13 cellular contexts compared by ENCODE assay signal in genomic region chr12:112496493-112496892, GRCh38.
A peak's percentile ranks its signal among the peaks of the same experiment; 100 is the strongest.
DNase-seq lines count a peak whose midpoint lies in the region; ATAC-seq and TF ChIP-seq lines count a peak whose summit lies in the region.
"Had no signal": no experiment of that assay in that cellular context is flagged by ENCODE, and none has a peak within 500 bp of the region (broad histone marks: within the 10 kb centered on the region; RNA-seq: fewer than 3 reads in every experiment).

No MANE protein-coding gene starts in this region.

- no peak overlapping the region for H3K4me3 ChIP-seq in MM.1S (ENCODE audit: low read length)
- no peak overlapping the region for H3K4me3 ChIP-seq in thyroid gland (replicated peaks in 1 of 3)
- H3K4me3 ChIP-seq: Peyer's patch had no signal

- H3K27ac ChIP-seq in MM.1S (ENCODE audit: low read length): no peak overlapping the region
- no peak overlapping the region for H3K27ac ChIP-seq in thyroid gland
- H3K27ac ChIP-seq: Peyer's patch had no signal

- peak; percentile 73 for ATAC-seq in GM21576 (IDR thresholded peaks at IDR 0.05; ENCODE audit: unreplicated experiment)
- ATAC-seq in HG03354 (IDR thresholded peaks at IDR 0.05; ENCODE audit: poor library complexity, severe bottlenecking, unreplicated experiment): peak; percentile 70
- peak; percentile 99 for ATAC-seq in stimulated activated naive CD8-positive, alpha-beta T cell treated with anti-CD3 and anti-CD28 coated beads, Interleukin-15, amount 100 ng/mL, for 72 hours
- no peak for ATAC-seq in T-cell (replicated peaks in 1 of 4)

- H3K36me3 ChIP-seq in MM.1S (replicated peaks; ENCODE audit: insufficient read depth, low read length) (no peaks in the 10 kb centered on the region), thyroid gland (peaks cover 3 to 13% of the 10 kb centered on the region in 2 donors)

- H3K79me2 ChIP-seq in MM.1S (ENCODE audit: low read length): no peaks in the 10 kb centered on the region

- H3K9ac ChIP-seq in MM.1S (ENCODE audit: low read length): no peak overlapping the region

- intact Hi-C loops in thyroid gland (cut with DNase I): no loop called here

- no peaks in the 10 kb centered on the region for H3K9me3 Mint-ChIP-seq in stimulated activated naive CD8-positive, alpha-beta T cell treated with anti-CD3 and anti-CD28 coated beads, Interleukin-15, amount 100 ng/mL, for 72 hours
- no peaks in the 10 kb centered on the region for H3K9me3 Mint-ChIP-seq in T-cell
- H3K9me3 Mint-ChIP-seq: activated naive CD8-positive, alpha-beta T cell treated with anti-CD3 and anti-CD28 coated beads, Interleukin-2, amount 10 ng/mL, durations not matched to agents 7 days and 5 days; dendritic cell treated with granulocyte-macrophage colony-stimulating factor and Interleukin-4, amounts not matched to agents 40 ng/mL and 50 ng/mL, for 4 days; type B pancreatic cell had no signal

- no peak overlapping the region for H2AFZ ChIP-seq in MM.1S (ENCODE audit: low read length)

- CTCF ChIA-PET in T-cell (lab: Charles Lee): no interaction called here

- DNase-seq in stimulated activated CD4-positive, alpha-beta T cell treated with anti-CD3 and anti-CD28 coated beads, Interleukin-15, amount 100 ng/mL, for 24 hours: peak; percentile 27
- no peak for DNase-seq in stimulated activated CD4-positive, alpha-beta T cell treated with anti-CD3 and anti-CD28 coated beads, Interleukin-4, amount 100 ng/mL, for 4 hours
- peak in 1 of 2 donors; percentile 20 for DNase-seq in stimulated activated naive CD8-positive, alpha-beta T cell treated with anti-CD3 and anti-CD28 coated beads, Interleukin-15, amount 100 ng/mL, for 72 hours
- DNase-seq in MM.1S: no peak
- no peak for DNase-seq in thyroid gland
- DNase-seq in T-cell: no peak
- DNase-seq: activated naive CD8-positive, alpha-beta T cell treated with anti-CD3 and anti-CD28 coated beads, Interleukin-2, amount 10 ng/mL, durations not matched to agents 7 days and 5 days; NCI-H446 treated with DMSO at 0.1 percent for 48 hours; Peyer's patch had no signal

- H3K9me3 ChIP-seq in MM.1S (replicated peaks; ENCODE audit: insufficient read depth, low read length) (no peaks in the 10 kb centered on the region), thyroid gland (no peaks in the 10 kb centered on the region)
- H3K9me3 ChIP-seq: Peyer's patch had no signal

- H3K4me1 ChIP-seq in MM.1S (ENCODE audit: low read length) (no peaks in the 10 kb centered on the region), thyroid gland (no peaks in the 10 kb centered on the region)
- H3K4me1 ChIP-seq: Peyer's patch had no signal

- TF ChIP-seq CTCF in MM.1S (IDR thresholded peaks at IDR 0.05; ENCODE audit: low read length) (no peak), thyroid gland (IDR thresholded peaks at IDR 0.05) (no peak)

- no peaks in the 10 kb centered on the region for H3F3A ChIP-seq in MM.1S (ENCODE audit: insufficient read depth, low read length)

- H3K27me3 ChIP-seq in MM.1S (replicated peaks; ENCODE audit: insufficient read depth, low read length): no peaks in the 10 kb centered on the region
- no peaks in the 10 kb centered on the region for H3K27me3 ChIP-seq in thyroid gland
- H3K27me3 ChIP-seq: Peyer's patch had no signal

- H3K27me3 Mint-ChIP-seq in stimulated activated naive CD8-positive, alpha-beta T cell treated with anti-CD3 and anti-CD28 coated beads, Interleukin-15, amount 100 ng/mL, for 72 hours: no peaks in the 10 kb centered on the region
- H3K27me3 Mint-ChIP-seq in T-cell: no peaks in the 10 kb centered on the region
- H3K27me3 Mint-ChIP-seq: activated naive CD8-positive, alpha-beta T cell treated with anti-CD3 and anti-CD28 coated beads, Interleukin-2, amount 10 ng/mL, durations not matched to agents 7 days and 5 days; dendritic cell treated with granulocyte-macrophage colony-stimulating factor and Interleukin-4, amounts not matched to agents 40 ng/mL and 50 ng/mL, for 4 days; type B pancreatic cell had no signal

- WGBS in thyroid gland, 2 donors: 90 to 99% methylated on average over 3 of the region's 3 CpGs

- H3K27ac Mint-ChIP-seq in stimulated activated naive CD8-positive, alpha-beta T cell treated with anti-CD3 and anti-CD28 coated beads, Interleukin-15, amount 100 ng/mL, for 72 hours: peak overlapping the region in 1 of 2 donors; percentile 92
- no peak overlapping the region for H3K27ac Mint-ChIP-seq in T-cell
- H3K27ac Mint-ChIP-seq: activated naive CD8-positive, alpha-beta T cell treated with anti-CD3 and anti-CD28 coated beads, Interleukin-2, amount 10 ng/mL, durations not matched to agents 7 days and 5 days; dendritic cell treated with granulocyte-macrophage colony-stimulating factor and Interleukin-4, amounts not matched to agents 40 ng/mL and 50 ng/mL, for 4 days; type B pancreatic cell had no signal

- H4K20me1 ChIP-seq in MM.1S (ENCODE audit: insufficient read depth, low read length): no peaks in the 10 kb centered on the region

- TF ChIP-seq POLR2A in thyroid gland (IDR thresholded peaks at IDR 0.05): no peak

- H3K9me2 ChIP-seq in MM.1S (replicated peaks; ENCODE audit: insufficient read depth, low read length): no peaks in the 10 kb centered on the region

- POLR2A ChIA-PET in T-cell (lab: Charles Lee): no interaction called here

- peaks cover 19% of the 10 kb centered on the region for H3K4me1 Mint-ChIP-seq in stimulated activated naive CD8-positive, alpha-beta T cell treated with anti-CD3 and anti-CD28 coated beads, Interleukin-15, amount 100 ng/mL, for 72 hours
- peaks cover 0 to 5% (median 0%) of the 10 kb centered on the region in 3 donors for H3K4me1 Mint-ChIP-seq in T-cell

- H3K4me3 Mint-ChIP-seq in stimulated activated naive CD8-positive, alpha-beta T cell treated with anti-CD3 and anti-CD28 coated beads, Interleukin-15, amount 100 ng/mL, for 72 hours: peak overlapping the region in 1 of 2 donors; percentile 40
- H3K4me3 Mint-ChIP-seq in T-cell: no peak overlapping the region
- H3K4me3 Mint-ChIP-seq: activated naive CD8-positive, alpha-beta T cell treated with anti-CD3 and anti-CD28 coated beads, Interleukin-2, amount 10 ng/mL, durations not matched to agents 7 days and 5 days; dendritic cell treated with granulocyte-macrophage colony-stimulating factor and Interleukin-4, amounts not matched to agents 40 ng/mL and 50 ng/mL, for 4 days; type B pancreatic cell had no signal

- H3K4me2 ChIP-seq in MM.1S (ENCODE audit: low read depth, low read length): no peak overlapping the region

- peaks cover 56% of the 10 kb centered on the region for H3K36me3 Mint-ChIP-seq in T-cell

Comparison
In these comparisons a context has a peak if more than half of its experiments do, and no peak if none do; other contexts are left out.
1. ATAC-seq: peak in GM21576 (single experiment), HG03354 (single experiment) and stimulated activated naive CD8-positive, alpha-beta T cell treated with anti-CD3 and anti-CD28 coated beads, Interleukin-15, amount 100 ng/mL, for 72 hours (single experiment); none in T-cell (0 of 4).